26 cellular contexts compared by ENCODE assay signal in genomic region chr16:55988013-55988412, GRCh38.
"Had no signal": no experiment of that assay in that cellular context is flagged by ENCODE, and none has a peak within 500 bp of the region (broad histone marks: within the 10 kb centered on the region; RNA-seq: fewer than 3 reads in every experiment).

No MANE protein-coding gene starts in this region.

- H3K27ac ChIP-seq: colonic mucosa, coronary artery, dorsolateral prefrontal cortex, epithelial cell of prostate, esophagus muscularis mucosa, esophagus squamous epithelium, foreskin keratinocyte, gastrocnemius medialis, gastroesophageal sphincter, heart left ventricle, heart right ventricle had no signal

- H3K36me3 ChIP-seq: colonic mucosa, esophagus muscularis mucosa, esophagus squamous epithelium, gastrocnemius medialis, gastroesophageal sphincter, heart left ventricle, heart right ventricle had no signal

- H3K9me3 ChIP-seq: colonic mucosa, esophagus muscularis mucosa, esophagus squamous epithelium, gastrocnemius medialis, gastroesophageal sphincter, heart left ventricle, heart right ventricle had no signal

- H3K4me3 ChIP-seq: colonic mucosa, coronary artery, dorsolateral prefrontal cortex, esophagus muscularis mucosa, esophagus squamous epithelium, gastrocnemius medialis, gastroesophageal sphincter, heart left ventricle, heart right ventricle had no signal

- DNase-seq: colonic mucosa; cortex of kidney; dorsolateral prefrontal cortex; effector CD4-positive, alpha-beta T cell; effector CD8-positive, alpha-beta T cell; effector memory CD4-positive, alpha-beta T cell; effector memory CD8-positive, alpha-beta T cell; endodermal cell; erythroblast; esophagus squamous epithelium; foreskin fibroblast; foreskin keratinocyte; foreskin melanocyte; gastrocnemius medialis; glutamatergic neuron; head of caudate nucleus; heart left ventricle; heart right ventricle had no signal

- H3K27me3 ChIP-seq: colonic mucosa, dorsolateral prefrontal cortex, esophagus muscularis mucosa, esophagus squamous epithelium, foreskin keratinocyte, gastrocnemius medialis, gastroesophageal sphincter, heart left ventricle, heart right ventricle had no signal

- H3K4me1 ChIP-seq: colonic mucosa, esophagus muscularis mucosa, esophagus squamous epithelium, foreskin keratinocyte, gastrocnemius medialis, gastroesophageal sphincter, heart left ventricle, heart right ventricle had no signal

- ATAC-seq: effector memory CD8-positive, alpha-beta T cell; esophagus mucosa; foreskin keratinocyte; gastrocnemius medialis; gastroesophageal sphincter; heart left ventricle; heart right ventricle had no signal

- FAIRE-seq: colon, endothelial cell of umbilical vein, frontal cortex had no signal
